In genomic region chr12:92412931-92413685, GRCh38 we compare ENCODE assay signal across 29 cellular contexts.
"Had no signal": no experiment of that assay in that cellular context is flagged by ENCODE, and none has a peak within 500 bp of the region (broad histone marks: within the 10 kb centered on the region; RNA-seq: fewer than 3 reads in every experiment).

No MANE protein-coding gene starts in this region.

- H3K36me3 Mint-ChIP-seq: stimulated activated memory B cell treated with anti-CD40 and anti-IgM and Interleukin-4, amounts not matched to agents 10 μg/mL and 1 μg/mL and 100 μg/mL, for 72 hours had no signal

- H3K27me3 Mint-ChIP-seq: activated naive CD8-positive, alpha-beta T cell treated with anti-CD3 and anti-CD28 coated beads, Interleukin-2, amount 50 U/mL, for 24 hours; effector memory CD8-positive, alpha-beta T cell; naive thymus-derived CD4-positive, alpha-beta T cell; stimulated activated memory B cell treated with anti-CD40 and anti-IgM and Interleukin-4, amounts not matched to agents 10 μg/mL and 1 μg/mL and 100 μg/mL, for 72 hours; T-helper 17 cell had no signal

- H3K4me1 ChIP-seq: colonic mucosa, lower lobe of right lung, right lobe of liver had no signal

- H3K27ac ChIP-seq: colonic mucosa, lower lobe of right lung, right lobe of liver, stomach, suprapubic skin, tibial nerve had no signal

- FAIRE-seq: endothelial cell of umbilical vein had no signal

- H3K27ac Mint-ChIP-seq: activated CD8-positive, alpha-beta T cell treated with anti-CD3 and anti-CD28 coated beads, Interleukin-2, amount 10 ng/mL, durations not matched to agents 7 days and 5 days; activated naive CD8-positive, alpha-beta T cell treated with anti-CD3 and anti-CD28 coated beads, Interleukin-2, amount 50 U/mL, for 24 hours; activated T-helper 1 cell treated with anti-CD3 and anti-CD28 coated beads, Interleukin-12 subunit alpha, Interleukin-12 subunit beta, Interleukin-2, Interleukin-4 antibody, amounts not matched to agents 30 ng/mL and 10 ng/mL and 1 ng/mL, durations not matched to agents 14 hours and 24 hours and 36 hours; effector memory CD8-positive, alpha-beta T cell had no signal

- H3K4me3 Mint-ChIP-seq: activated CD8-positive, alpha-beta T cell treated with anti-CD3 and anti-CD28 coated beads, Interleukin-2, amount 10 ng/mL, durations not matched to agents 7 days and 5 days; activated naive CD8-positive, alpha-beta T cell treated with anti-CD3 and anti-CD28 coated beads, Interleukin-2, amount 50 U/mL, for 24 hours; activated T-helper 1 cell treated with anti-CD3 and anti-CD28 coated beads, Interleukin-12 subunit alpha, Interleukin-12 subunit beta, Interleukin-2, Interleukin-4 antibody, amounts not matched to agents 30 ng/mL and 10 ng/mL and 1 ng/mL, durations not matched to agents 14 hours and 24 hours and 36 hours; effector memory CD8-positive, alpha-beta T cell; naive thymus-derived CD4-positive, alpha-beta T cell; neural crest cell; stimulated activated memory B cell treated with anti-CD40 and anti-IgM and Interleukin-4, amounts not matched to agents 10 μg/mL and 1 μg/mL and 100 μg/mL, for 72 hours; T-helper 17 cell had no signal

- ATAC-seq: activated CD8-positive, alpha-beta T cell treated with anti-CD3 and anti-CD28 coated beads, Interleukin-2, amount 10 ng/mL, durations not matched to agents 7 days and 5 days; activated naive CD8-positive, alpha-beta T cell treated with anti-CD3 and anti-CD28 coated beads, Interleukin-2, amount 50 U/mL, for 24 hours; effector memory CD8-positive, alpha-beta T cell; esophagus mucosa; gastrocnemius medialis; lower lobe of right lung; naive thymus-derived CD4-positive, alpha-beta T cell; right lobe of liver; stimulated activated memory B cell treated with anti-CD40 and anti-IgM and Interleukin-4, amounts not matched to agents 10 μg/mL and 1 μg/mL and 100 μg/mL, for 72 hours; T-helper 17 cell had no signal

- H3K27me3 ChIP-seq: colonic mucosa, dorsolateral prefrontal cortex, gastrocnemius medialis, right lobe of liver, stomach, suprapubic skin, tibial nerve had no signal

- H3K36me3 ChIP-seq: colonic mucosa, gastrocnemius medialis, lower lobe of right lung, right lobe of liver, stomach, suprapubic skin, tibial nerve had no signal

- H3K9me3 ChIP-seq: colonic mucosa, gastrocnemius medialis, lower lobe of right lung, right lobe of liver, suprapubic skin had no signal

- H3K9me3 Mint-ChIP-seq: effector memory CD8-positive, alpha-beta T cell had no signal

- H3K4me3 ChIP-seq: colonic mucosa, dorsolateral prefrontal cortex, gastrocnemius medialis, lower lobe of right lung, right lobe of liver, stomach, suprapubic skin, tibial nerve had no signal

- DNase-seq: activated CD4-positive, alpha-beta T cell treated with anti-CD3 and anti-CD28 coated beads for 48 hours; activated CD8-positive, alpha-beta T cell treated with anti-CD3 and anti-CD28 coated beads, Interleukin-2, amount 10 ng/mL, durations not matched to agents 7 days and 5 days; activated gamma-delta T cell; activated naive CD4-positive, alpha-beta T cell treated with anti-CD3 and anti-CD28 coated beads, Interleukin-2, amount 50 U/mL, for 16 hours; activated naive CD8-positive, alpha-beta T cell treated with anti-CD3 and anti-CD28 coated beads, Interleukin-2, amount 50 U/mL, for 24 hours; anterior cingulate cortex; central memory CD4-positive, alpha-beta T cell; colonic mucosa; dorsolateral prefrontal cortex; effector memory CD8-positive, alpha-beta T cell; gastrocnemius medialis; hypothalamus; islet precursor cell; lower lobe of right lung; naive thymus-derived CD4-positive, alpha-beta T cell; occipital lobe; posterior cingulate gyrus; right lobe of liver; small intestine; stimulated activated CD4-positive, alpha-beta T cell treated with anti-CD3 and anti-CD28 coated beads, Interleukin-15, amount 100 ng/mL, for 24 hours; stomach; T-helper 17 cell had no signal
